12 cellular contexts compared by ENCODE assay signal in the genomic region with DNA sequence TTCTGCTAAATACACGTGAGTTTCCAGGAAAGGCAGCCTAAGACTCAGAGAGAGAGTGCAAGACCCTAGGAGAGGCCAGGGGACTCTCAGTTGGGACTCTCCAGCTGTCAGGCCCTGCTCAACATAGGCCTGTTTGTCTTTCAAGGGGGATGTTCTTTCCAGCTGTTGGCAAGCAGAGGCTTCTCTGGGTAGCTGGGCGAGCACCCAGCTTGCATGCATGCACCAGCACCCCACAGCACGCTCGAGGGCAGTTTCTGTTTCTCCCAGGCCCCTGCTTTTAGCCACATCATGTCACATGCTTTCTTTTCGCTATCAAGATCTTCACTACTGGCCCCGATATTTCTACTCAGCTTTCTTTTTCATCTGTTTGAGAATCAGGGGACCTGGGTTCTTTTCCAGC.
DNase-seq lines count a peak whose midpoint lies in the region; ATAC-seq and TF ChIP-seq lines count a peak whose summit lies in the region.
"Had no signal": no experiment of that assay in that cellular context is flagged by ENCODE, and none has a peak within 500 bp of the region (broad histone marks: within the 10 kb centered on the region; RNA-seq: fewer than 3 reads in every experiment).

No MANE protein-coding gene starts in this region.

- peak; percentile 61 for ATAC-seq in GM18873 (IDR thresholded peaks at IDR 0.05; ENCODE audit: low FRiP score, unreplicated experiment)
- ATAC-seq in GM21576 (IDR thresholded peaks at IDR 0.05; ENCODE audit: unreplicated experiment) = peak; percentile 92
- ATAC-seq in HG03378 (IDR thresholded peaks at IDR 0.05; ENCODE audit: unreplicated experiment) = peak; percentile 62
- ATAC-seq: activated CD8-positive, alpha-beta T cell treated with anti-CD3 and anti-CD28 coated beads, Interleukin-2, amount 10 ng/mL, durations not matched to agents 7 days and 5 days; naive thymus-derived CD8-positive, alpha-beta T cell had no signal

- no peaks in the 10 kb centered on the region for H3K27me3 Mint-ChIP-seq in mesothelial cell of epicardium (ENCODE audit: low read depth)

- TF ChIP-seq CTCF in mesothelial cell of epicardium (IDR thresholded peaks at IDR 0.05; ENCODE audit: unreplicated experiment) = no peak

- peaks cover 26% of the 10 kb centered on the region for H3K4me1 Mint-ChIP-seq in mesothelial cell of epicardium
- H3K4me1 Mint-ChIP-seq: naive thymus-derived CD8-positive, alpha-beta T cell had no signal

- no peak overlapping the region for H3K4me3 Mint-ChIP-seq in mesothelial cell of epicardium
- H3K4me3 Mint-ChIP-seq: activated CD8-positive, alpha-beta T cell treated with anti-CD3 and anti-CD28 coated beads, Interleukin-2, amount 10 ng/mL, durations not matched to agents 7 days and 5 days; naive thymus-derived CD8-positive, alpha-beta T cell had no signal

- DNase-seq in mesothelial cell of epicardium (ENCODE audit: low spot score in 2 of 2, unreplicated experiment in 2 of 2) = no peak
- DNase-seq in stimulated activated CD4-positive, alpha-beta T cell treated with anti-CD3 and anti-CD28 coated beads, Interleukin-4, amount 100 ng/mL, for 1 hour = no peak
- DNase-seq in activated gamma-delta T cell (lab: John Stamatoyannopoulos, UW) = no peak
- DNase-seq in midbrain (lab: John Stamatoyannopoulos, UW) = no peak
- no peak for DNase-seq in NCI-H1092 (lab: John Stamatoyannopoulos, UW)
- DNase-seq: activated CD8-positive, alpha-beta T cell treated with anti-CD3 and anti-CD28 coated beads, Interleukin-2, amount 10 ng/mL, durations not matched to agents 7 days and 5 days; naive thymus-derived CD8-positive, alpha-beta T cell; NCI-H69; stimulated activated CD4-positive, alpha-beta T cell treated with anti-CD3 and anti-CD28 coated beads, Interleukin-12 subunit alpha, Interleukin-12 subunit beta, amount 100 ng/mL, for 4 hours had no signal

- no peaks in the 10 kb centered on the region for H3K9me3 Mint-ChIP-seq in mesothelial cell of epicardium
- H3K9me3 Mint-ChIP-seq: naive thymus-derived CD8-positive, alpha-beta T cell had no signal

- peak overlapping the region; percentile 6 for H3K27ac Mint-ChIP-seq in mesothelial cell of epicardium
- H3K27ac Mint-ChIP-seq: activated CD8-positive, alpha-beta T cell treated with anti-CD3 and anti-CD28 coated beads, Interleukin-2, amount 10 ng/mL, durations not matched to agents 7 days and 5 days; naive thymus-derived CD8-positive, alpha-beta T cell had no signal

- H3K36me3 Mint-ChIP-seq in mesothelial cell of epicardium = no peaks in the 10 kb centered on the region
- H3K36me3 Mint-ChIP-seq: naive thymus-derived CD8-positive, alpha-beta T cell had no signal
